ENCODE assay signal across 1 cellular context in genomic region chr10:102919992-102920736, GRCh38.
TF ChIP-seq lines count a peak whose summit lies in the region.

No MANE protein-coding gene starts in this region.

TF ChIP-seq in K562, 482 proteins besides CTCF, POLR2A, EP300 and RAD21 (continued from another document):
- TF ChIP-seq AFF1 (IDR thresholded peaks at IDR 0.05; ENCODE audit: low read depth in 1 of 2, partially characterized antibody in 2 of 2) (no peak), HBP1 (CRISPR knock-in tag; IDR thresholded peaks at IDR 0.05) (no peak), LEF1 (IDR thresholded peaks at IDR 0.05) (no peak), HMBOX1 (IDR thresholded peaks at IDR 0.05) (peak; percentile 24; the same call in 1 of the 2 replicates)
